In the genomic region with DNA sequence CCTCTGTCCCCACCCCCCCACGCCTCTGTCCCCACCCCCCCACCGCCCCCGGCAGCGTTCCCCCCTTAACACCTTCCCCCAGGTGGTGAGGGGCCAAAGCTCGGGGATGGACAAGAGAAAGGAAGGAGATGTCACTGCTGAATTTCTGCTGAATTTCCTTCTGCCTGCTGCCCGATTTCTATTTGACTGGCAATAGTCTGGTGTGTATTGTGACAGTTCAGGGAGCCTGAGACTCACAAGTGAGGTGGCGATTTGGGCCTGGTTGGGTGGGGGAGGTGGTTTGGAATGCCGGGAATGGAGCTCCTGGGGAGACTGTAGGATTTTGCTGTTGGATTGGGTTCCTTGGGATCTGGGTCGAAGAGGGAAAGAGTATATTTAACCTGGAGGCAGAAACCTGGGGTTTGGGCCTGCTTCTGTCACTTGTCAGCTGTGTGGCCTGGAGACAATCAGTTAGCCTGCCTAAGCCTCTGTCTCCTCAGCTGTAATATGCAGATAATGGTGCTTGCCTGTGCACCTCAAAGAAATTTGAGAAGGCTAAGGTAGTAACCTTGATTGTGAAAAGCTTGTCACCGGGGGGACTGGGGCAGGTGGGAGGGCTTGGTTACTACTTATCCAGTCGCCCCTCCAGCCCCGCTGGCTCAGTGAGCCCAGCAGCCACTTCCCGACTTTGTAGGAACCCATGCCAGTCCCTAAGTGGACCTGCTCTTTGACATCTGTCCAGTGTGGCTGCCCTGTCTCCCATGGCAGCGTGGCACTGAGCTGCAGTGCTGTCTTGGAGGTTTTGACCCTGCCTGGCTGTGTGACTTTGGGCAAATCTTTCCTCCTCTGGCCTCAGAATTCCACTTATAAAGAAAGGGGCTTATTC, we compare ENCODE assay signal across 10 cellular contexts. TPM values are rescaled to one million over a fixed set of nuclear protein-coding genes. Genes with fewer than 3 reads are reported as not detected.
A peak's percentile ranks its signal among the peaks of the same experiment; 100 is the strongest.
DNase-seq lines count a peak whose midpoint lies in the region; ATAC-seq and TF ChIP-seq lines count a peak whose summit lies in the region.
"Had no signal": no experiment of that assay in that cellular context is flagged by ENCODE, and none has a peak within 500 bp of the region (broad histone marks: within the 10 kb centered on the region; RNA-seq: fewer than 3 reads in every experiment).

No MANE protein-coding gene starts in this region.

- TF ChIP-seq CTCF in astrocyte of the cerebellum (IDR thresholded peaks at IDR 0.05; ENCODE audit: low read depth, low read length, missing control alignments): no peak

- H3K36me3 ChIP-seq in subcutaneous abdominal adipose tissue (ENCODE audit: control insufficient read depth in 5 of 5, insufficient read depth in 5 of 5, low read length in 5 of 5): no peaks in the 10 kb centered on the region

- H3K9me3 ChIP-seq in subcutaneous abdominal adipose tissue (ENCODE audit: control insufficient read depth in 5 of 5, low read length in 5 of 5): no peaks in the 10 kb centered on the region

- H3K4me1 ChIP-seq in subcutaneous abdominal adipose tissue (ENCODE audit: control insufficient read depth in 5 of 5, insufficient read depth in 5 of 5, low read length in 5 of 5): peaks cover 35 to 82% (median 64%) of the 10 kb centered on the region in 5 donors

- H3K27ac ChIP-seq in subcutaneous abdominal adipose tissue (ENCODE audit: low read depth, low read length): peak overlapping the region; percentile 98

- H3K27me3 ChIP-seq in subcutaneous abdominal adipose tissue (ENCODE audit: control insufficient read depth in 5 of 5, insufficient read depth in 4 of 5, low read length in 5 of 5): no peaks in the 10 kb centered on the region

- DNase-seq in Caki2 (ENCODE audit: low read depth) (peak; percentile 49), HT-29 (ENCODE audit: low spot score) (peak; percentile 55), astrocyte of the cerebellum (ENCODE audit: low read depth) (no peak), kidney glomerular epithelial cell (lab: John Stamatoyannopoulos, UW) (peak; percentile 23)

- H3K4me3 ChIP-seq in astrocyte of the cerebellum (ENCODE audit: low read depth, low read length) (peak overlapping the region; percentile 7), subcutaneous abdominal adipose tissue (ENCODE audit: low read depth in 1 of 5, low read length in 5 of 5) (peak overlapping the region in 4 of 5 donors; percentile 29 to 51 (median 42))

- peak overlapping the region; percentile 45 to 83 (median 76) for H3K9ac ChIP-seq in subcutaneous abdominal adipose tissue (ENCODE audit: low read length in 5 of 5)

- no peak for ATAC-seq in HG02610 (IDR thresholded peaks at IDR 0.05; ENCODE audit: unreplicated experiment)
- ATAC-seq in GM21381 (IDR thresholded peaks at IDR 0.05; ENCODE audit: unreplicated experiment): no peak
- no peak for ATAC-seq in HG03520 (IDR thresholded peaks at IDR 0.05; ENCODE audit: unreplicated experiment)

- in situ Hi-C loops in Caki2 (cut with HindIII; ENCODE audit: low pct_unique_long_range_greater_than_20kb, low sequenced_read_pairs) (no loop called here), astrocyte of the cerebellum (cut with HindIII; ENCODE audit: low sequenced_read_pairs) (no loop called here)

RNA-seq across cellular contexts. Expression of a gene that starts 7.7 kb away (rescaled TPM):
- 652 and 715 TPM in 2 replicates for total RNA-seq in Caki2 (2014; rRNA removed; shearing (Covaris generic); ENCODE audit: low replicate concordance)
- 1,664 and 1,875 TPM in 2 replicates for total RNA-seq in HT-29 (2014; rRNA removed; shearing (Covaris generic))

RNA-seq across cellular contexts. Expression of a gene that starts 24.6 kb away (rescaled TPM):
- total RNA-seq in Caki2 (2014; rRNA removed; shearing (Covaris generic); ENCODE audit: low replicate concordance): 0.64 and 2.0 TPM in 2 replicates
- 9.3 and 13.3 TPM in 2 replicates for total RNA-seq in HT-29 (2014; rRNA removed; shearing (Covaris generic))
- total RNA-seq: mononuclear cell had no signal

RNA-seq across cellular contexts. Expression of a gene that starts 45.9 kb away (rescaled TPM):
- total RNA-seq in Caki2 (2014; rRNA removed; shearing (Covaris generic); ENCODE audit: low replicate concordance): not detected in 2 replicates
- total RNA-seq in HT-29 (2014; rRNA removed; shearing (Covaris generic)): 163 and 185 TPM in 2 replicates

RNA-seq across cellular contexts. Expression of a gene that starts 46.5 kb away (rescaled TPM):
- 1.9 and 2.0 TPM in 2 replicates for total RNA-seq in Caki2 (2014; rRNA removed; shearing (Covaris generic); ENCODE audit: low replicate concordance)
- total RNA-seq in HT-29 (2014; rRNA removed; shearing (Covaris generic)): 5.1 and 11.6 TPM in 2 replicates
- total RNA-seq: HT1080 had no signal

RNA-seq across cellular contexts. Expression of a gene that starts 52.3 kb away (rescaled TPM):
- total RNA-seq in Caki2 (2014; rRNA removed; shearing (Covaris generic); ENCODE audit: low replicate concordance): 14.3 and 28.3 TPM in 2 replicates
- total RNA-seq in HT-29 (2014; rRNA removed; shearing (Covaris generic)): 108 and 130 TPM in 2 replicates

Comparison
In these comparisons a context has a peak if more than half of its experiments do, and no peak if none do; other contexts are left out.
1. RNA of a gene that starts 45.9 kb away (total RNA-seq): 163 to 185 TPM in HT-29; not detected in Caki2; every median in the first group is over 100 times any median in the second.